In genomic region chr19:47863514-47863936, GRCh38 we compare ENCODE assay signal across 8 cellular contexts. TPM values are rescaled to one million over a fixed set of nuclear protein-coding genes. Genes with fewer than 3 reads are reported as not detected.
DNase-seq lines count a peak whose midpoint lies in the region; ATAC-seq and TF ChIP-seq lines count a peak whose summit lies in the region.

No MANE protein-coding gene starts in this region.

- no peaks in the 10 kb centered on the region for H3K36me3 ChIP-seq in SJCRH30
- H3K36me3 ChIP-seq in osteoblast (ENCODE audit: insufficient read depth, low read length): no peaks in the 10 kb centered on the region
- no peaks in the 10 kb centered on the region for H3K36me3 ChIP-seq in thyroid gland

- H4K20me1 ChIP-seq in osteoblast (ENCODE audit: insufficient read depth, low read length): no peaks in the 10 kb centered on the region

- intact Hi-C loops in thyroid gland (cut with DNase I): no loop called here

- TF ChIP-seq CTCF in LNCAP (IDR thresholded peaks at IDR 0.05) (peak; percentile 77), osteoblast (IDR thresholded peaks at IDR 0.05; ENCODE audit: extremely low read depth, low read depth, low read length) (peak; percentile 99), thyroid gland (IDR thresholded peaks at IDR 0.05) (peak; percentile 57 to 97 (median 74))

- no peak for ATAC-seq in GM21619 (IDR thresholded peaks at IDR 0.05; ENCODE audit: unreplicated experiment)

- no peak overlapping the region for H3K4me2 ChIP-seq in osteoblast (ENCODE audit: insufficient read depth, low read length)

- no peaks in the 10 kb centered on the region for H3K79me2 ChIP-seq in osteoblast (ENCODE audit: insufficient read depth, low read length)

- no peak for TF ChIP-seq POLR2A in thyroid gland (IDR thresholded peaks at IDR 0.05)

- peak overlapping the region; percentile 51 for H2AFZ ChIP-seq in osteoblast (ENCODE audit: low read length)

- peak; percentile 13 for DNase-seq in DMS53 treated with DMSO at 0.1 percent for 48 hours (lab: John Stamatoyannopoulos, UW; ENCODE audit: unreplicated experiment)
- peak; percentile 90 to 95 for DNase-seq in SJCRH30
- DNase-seq in activated gamma-delta T cell treated with anti-CD3 and anti-CD28 coated beads, Interleukin-2, amount 50 U/mL, for 16 hours (ENCODE audit: low read depth): peak; percentile 76
- DNase-seq in germinal center (ENCODE audit: low spot score): peak; percentile 80
- peak; percentile 98 for DNase-seq in osteoblast (ENCODE audit: insufficient read length, low spot score, missing footprints)
- peak; percentile 72 to 82 for DNase-seq in thyroid gland

- H3K4me3 ChIP-seq in SJCRH30: no peak overlapping the region
- no peak overlapping the region for H3K4me3 ChIP-seq in osteoblast (ENCODE audit: insufficient read depth, low read length)
- no peak overlapping the region for H3K4me3 ChIP-seq in thyroid gland (replicated peaks in 1 of 3)

- H3K27ac ChIP-seq in SJCRH30 (no peak overlapping the region), osteoblast (ENCODE audit: low read depth, low read length) (no peak overlapping the region), thyroid gland (no peak overlapping the region)

- H3K27me3 ChIP-seq in SJCRH30 (no peaks in the 10 kb centered on the region), osteoblast (ENCODE audit: insufficient read depth, low read length) (no peaks in the 10 kb centered on the region), thyroid gland (no peaks in the 10 kb centered on the region)

- WGBS in thyroid gland, 2 donors: 16 to 17% methylated on average over 14 of the region's 14 CpGs

- 0 out of 2 replicates have a peak, but pooled peaks cover under 1% of the 10 kb centered on the region for H3K4me1 ChIP-seq in SJCRH30
- no peaks in the 10 kb centered on the region for H3K4me1 ChIP-seq in osteoblast (ENCODE audit: insufficient read depth, low read length)
- H3K4me1 ChIP-seq in thyroid gland: no peaks in the 10 kb centered on the region

- H3K9me3 ChIP-seq in SJCRH30 (replicated peaks) (no peaks in the 10 kb centered on the region), osteoblast (ENCODE audit: low read depth, low read length) (no peaks in the 10 kb centered on the region), thyroid gland (no peaks in the 10 kb centered on the region)

RNA-seq across cellular contexts. Expression of gene TPRX2, which starts 4.5 kb away (rescaled TPM):
- total RNA-seq in SJCRH30 (2014; rRNA removed; shearing (Covaris generic)): not detected in 2 replicates
- not detected in 2 replicates for total RNA-seq in osteoblast
- not detected for total RNA-seq in thyroid gland

RNA-seq across cellular contexts. Expression of gene SULT2A1, which starts 22.6 kb away (rescaled TPM):
- not detected in 2 replicates for total RNA-seq in SJCRH30 (2014; rRNA removed; shearing (Covaris generic))
- total RNA-seq in osteoblast (not detected in 2 replicates), thyroid gland (not detected)

RNA-seq across cellular contexts. Expression of gene CRX, which starts 41.8 kb away (rescaled TPM):
- total RNA-seq in SJCRH30 (2014; rRNA removed; shearing (Covaris generic)): 0.10 and 0.89 TPM in 2 replicates
- total RNA-seq in osteoblast: not detected in 2 replicates
- total RNA-seq in thyroid gland: not detected

RNA-seq across cellular contexts. Expression of gene TPRX1, which starts 59.2 kb away (rescaled TPM):
- not detected in 2 replicates for total RNA-seq in SJCRH30 (2014; rRNA removed; shearing (Covaris generic))
- total RNA-seq in osteoblast (not detected in 2 replicates), thyroid gland (not detected)

Comparison
In these comparisons a context has a peak if more than half of its experiments do, and no peak if none do; other contexts are left out.
1. DNase-seq: peak in every context shown above with its lines; median percentile 98 in osteoblast; 92 in SJCRH30; 80 in germinal center; 77 in thyroid gland; 76 in activated gamma-delta T cell treated with anti-CD3 and anti-CD28 coated beads, Interleukin-2, amount 50 U/mL, for 16 hours; 13 in DMS53 treated with DMSO at 0.1 percent for 48 hours.